12 cellular contexts compared by ENCODE assay signal in genomic region chr4:123547167-123547817, GRCh38.
DNase-seq lines count a peak whose midpoint lies in the region; ATAC-seq lines count a peak whose summit lies in the region.
"Had no signal": no experiment of that assay in that cellular context is flagged by ENCODE, and none has a peak within 500 bp of the region (broad histone marks: within the 10 kb centered on the region; RNA-seq: fewer than 3 reads in every experiment).

No MANE protein-coding gene starts in this region.

- peaks cover 26% of the 10 kb centered on the region for H3K4me1 ChIP-seq in mucosa of stomach (ENCODE audit: control insufficient read depth, insufficient read depth, low read length)
- H3K4me1 ChIP-seq: spleen had no signal

- no peak overlapping the region for H3K27ac Mint-ChIP-seq in activated naive CD4-positive, alpha-beta T cell treated with anti-CD3 and anti-CD28 coated beads for 36 hours
- H3K27ac Mint-ChIP-seq: memory B cell had no signal

- peak overlapping the region; percentile 7 for H3K4me3 ChIP-seq in mucosa of stomach (ENCODE audit: low read length)
- H3K4me3 ChIP-seq: spleen had no signal

- H3K27me3 ChIP-seq in mucosa of stomach (ENCODE audit: control insufficient read depth, insufficient read depth, low read length), result no peaks in the 10 kb centered on the region
- H3K27me3 ChIP-seq: spleen had no signal

- H3K9ac ChIP-seq in mucosa of stomach (ENCODE audit: low read length), result peak overlapping the region; percentile 59

- H3K36me3 ChIP-seq in mucosa of stomach (ENCODE audit: control insufficient read depth, insufficient read depth, low read length), result no peaks in the 10 kb centered on the region
- H3K36me3 ChIP-seq: spleen had no signal

- DNase-seq in DMS53 treated with DMSO at 0.1 percent for 48 hours (lab: John Stamatoyannopoulos, UW; ENCODE audit: unreplicated experiment) (peak; percentile 66), NCI-H2107 (lab: John Stamatoyannopoulos, UW) (peak; percentile 24), epithelial cell of prostate (ENCODE audit: low read depth, low spot score) (no peak)
- no peak for DNase-seq in activated T-cell treated with anti-CD3 and anti-CD28 coated beads, Interleukin-2, amount 50 U/mL, for 4 hours
- DNase-seq in activated naive CD4-positive, alpha-beta T cell treated with anti-CD3 and anti-CD28 coated beads for 36 hours, result no peak
- DNase-seq: amniotic stem cell, NCI-H2227 treated with DMSO at 0.1 percent for 48 hours, spleen had no signal

- H3K9me3 Mint-ChIP-seq in activated T-cell treated with anti-CD3 and anti-CD28 coated beads, Interleukin-2, amount 50 U/mL, for 4 hours, result no peaks in the 10 kb centered on the region
- peaks cover 5% of the 10 kb centered on the region for H3K9me3 Mint-ChIP-seq in activated naive CD4-positive, alpha-beta T cell treated with anti-CD3 and anti-CD28 coated beads for 36 hours

- no peaks in the 10 kb centered on the region for H3K27me3 Mint-ChIP-seq in activated T-cell treated with anti-CD3 and anti-CD28 coated beads, Interleukin-2, amount 50 U/mL, for 4 hours (ENCODE audit: low read depth)
- H3K27me3 Mint-ChIP-seq in activated naive CD4-positive, alpha-beta T cell treated with anti-CD3 and anti-CD28 coated beads for 36 hours (ENCODE audit: low read depth), result no peaks in the 10 kb centered on the region

- ATAC-seq in activated T-cell treated with anti-CD3 and anti-CD28 coated beads, Interleukin-2, amount 50 U/mL, for 4 hours, result no peak
- no peak for ATAC-seq in GM18909 (IDR thresholded peaks at IDR 0.05; ENCODE audit: poor library complexity, unreplicated experiment)
- ATAC-seq in GM18861 (IDR thresholded peaks at IDR 0.05; ENCODE audit: unreplicated experiment), result no peak

- no peak overlapping the region for H3K4me3 Mint-ChIP-seq in activated T-cell treated with anti-CD3 and anti-CD28 coated beads, Interleukin-2, amount 50 U/mL, for 4 hours
- no peak overlapping the region for H3K4me3 Mint-ChIP-seq in activated naive CD4-positive, alpha-beta T cell treated with anti-CD3 and anti-CD28 coated beads for 36 hours
- H3K4me3 Mint-ChIP-seq: memory B cell had no signal

- intact Hi-C loops in activated naive CD4-positive, alpha-beta T cell treated with anti-CD3 and anti-CD28 coated beads for 36 hours (cut with micrococcal nuclease), result no loop called here

- CTCF ChIA-PET in activated naive CD4-positive, alpha-beta T cell treated with anti-CD3 and anti-CD28 coated beads for 36 hours (lab: Charles Lee), result no interaction called here

- H3K36me3 Mint-ChIP-seq in activated T-cell treated with anti-CD3 and anti-CD28 coated beads, Interleukin-2, amount 50 U/mL, for 4 hours (ENCODE audit: insufficient read depth), result no peaks in the 10 kb centered on the region
- H3K36me3 Mint-ChIP-seq in activated naive CD4-positive, alpha-beta T cell treated with anti-CD3 and anti-CD28 coated beads for 36 hours (ENCODE audit: low read depth), result no peaks in the 10 kb centered on the region

- H3K9me3 ChIP-seq in mucosa of stomach (ENCODE audit: control insufficient read depth, low read length), result no peaks in the 10 kb centered on the region

- H3K4me1 Mint-ChIP-seq in activated T-cell treated with anti-CD3 and anti-CD28 coated beads, Interleukin-2, amount 50 U/mL, for 4 hours (ENCODE audit: low read depth), result no peaks in the 10 kb centered on the region
- H3K4me1 Mint-ChIP-seq in activated naive CD4-positive, alpha-beta T cell treated with anti-CD3 and anti-CD28 coated beads for 36 hours (ENCODE audit: low read depth), result no peaks in the 10 kb centered on the region
- H3K4me1 Mint-ChIP-seq: memory B cell had no signal

- peak overlapping the region; percentile 60 for H3K27ac ChIP-seq in epithelial cell of prostate
- H3K27ac ChIP-seq: spleen had no signal

Comparison
In these comparisons a context has a peak if more than half of its experiments do, and no peak if none do; other contexts are left out.
1. DNase-seq: peak in DMS53 treated with DMSO at 0.1 percent for 48 hours (single experiment) and NCI-H2107 (single experiment); none in epithelial cell of prostate (single experiment), activated T-cell treated with anti-CD3 and anti-CD28 coated beads, Interleukin-2, amount 50 U/mL, for 4 hours (single experiment) and activated naive CD4-positive, alpha-beta T cell treated with anti-CD3 and anti-CD28 coated beads for 36 hours (single experiment).